In genomic region chr19:18291590-18292459, GRCh38 we compare ENCODE assay signal across 9 cellular contexts. TPM values are rescaled to one million over a fixed set of nuclear protein-coding genes. Genes with fewer than 3 reads are reported as not detected.
A peak's percentile ranks its signal among the peaks of the same experiment; 100 is the strongest.
DNase-seq lines count a peak whose midpoint lies in the region; ATAC-seq, FAIRE-seq and TF ChIP-seq lines count a peak whose summit lies in the region.
"Had no signal": no experiment of that assay in that cellular context is flagged by ENCODE, and none has a peak within 500 bp of the region (broad histone marks: within the 10 kb centered on the region; RNA-seq: fewer than 3 reads in every experiment).

No MANE protein-coding gene starts in this region.

- H3K4me1 Mint-ChIP-seq in CD14-positive monocyte (peaks cover 40% of the 10 kb centered on the region), immature natural killer cell (peaks cover 47 to 60% of the 10 kb centered on the region in 2 donors)

- H2AFZ ChIP-seq in Karpas-422 (ENCODE audit: low read length), result peak overlapping the region; percentile 67
- H2AFZ ChIP-seq in mammary epithelial cell (ENCODE audit: low read depth, low read length), result peak overlapping the region; percentile 97

- H3K27ac ChIP-seq in Karpas-422 (ENCODE audit: low read length) (no peak overlapping the region), VCaP (peak overlapping the region; percentile 96), mammary epithelial cell (ENCODE audit: insufficient read depth, low read depth, low read length) (peak overlapping the region; percentile 25), skin epidermis (peak overlapping the region; percentile 73 to 100 (median 96))

- in situ Hi-C loops in mammary epithelial cell (cut with MboI; ENCODE audit: low sequenced_read_pairs in 2 of 2), result no loop called here

- no CpG with 5 or more reads among the region's 75 CpGs for WGBS in mammary epithelial cell (ENCODE audit: low coverage, missing lambda C conversion rate)

- H3K9me3 Mint-ChIP-seq in CD14-positive monocyte (peaks cover 0 to 2% (median 0%) of the 10 kb centered on the region in 7 donors), immature natural killer cell (no peaks in the 10 kb centered on the region)

- FAIRE-seq in GM19239 (lab: Jason Lieb, UNC), result peak; percentile 95
- FAIRE-seq: TTC549 had no signal

- H3K4me3 ChIP-seq in Karpas-422 (ENCODE audit: low read length), result peak overlapping the region; percentile 69
- H3K4me3 ChIP-seq in mammary epithelial cell (replicated peaks in 1 of 3; ENCODE audit: insufficient read depth in 1 of 3, low read depth in 2 of 3, low read length in 3 of 3), result peak overlapping the region; percentile 38 to 53 (median 45)
- peak overlapping the region; percentile 41 to 63 (median 49) for H3K4me3 ChIP-seq in skin epidermis

- intact Hi-C loops in CD14-positive monocyte (cut with micrococcal nuclease) (loop anchor here (1.0 kb wide), 2 partner anchors 9 to 10 kb away; no protein-coding TSS in a partner anchor), mammary epithelial cell (cut with micrococcal nuclease) (loop anchor here (1.0 kb wide), 1 partner anchor 11 kb away; the partner anchor contains the start of gene JUND)

- H3K4me3 Mint-ChIP-seq in CD14-positive monocyte, result peak overlapping the region; percentile 87 to 92
- H3K4me3 Mint-ChIP-seq in immature natural killer cell, result peak overlapping the region; percentile 80 to 87 (median 84)

- BruUV-seq in mammary epithelial cell (replicated peaks; lab: Mats Ljungman, UMichigan), result no TSS peak

- no peak for ATAC-seq in GM21381 (IDR thresholded peaks at IDR 0.05; ENCODE audit: unreplicated experiment)

- H3K9me2 ChIP-seq in Karpas-422 (replicated peaks; ENCODE audit: insufficient read depth, low read length), result no peaks in the 10 kb centered on the region

- H3K9ac ChIP-seq in Karpas-422 (ENCODE audit: low read length) (peak overlapping the region; percentile 78), mammary epithelial cell (ENCODE audit: insufficient read depth, low read length) (peak overlapping the region; percentile 60)

- H3K36me3 Mint-ChIP-seq in CD14-positive monocyte (peaks cover 2 to 6% of the 10 kb centered on the region in 2 donors), immature natural killer cell (no peaks in the 10 kb centered on the region)

- no peaks in the 10 kb centered on the region for H4K20me1 ChIP-seq in Karpas-422 (ENCODE audit: insufficient read depth, low read depth, low read length)
- no peaks in the 10 kb centered on the region for H4K20me1 ChIP-seq in mammary epithelial cell (ENCODE audit: insufficient read depth, low read length)

- H3K27me3 ChIP-seq in Karpas-422 (ENCODE audit: low read length) (no peaks in the 10 kb centered on the region), mammary epithelial cell (ENCODE audit: insufficient read depth, low read length) (no peaks in the 10 kb centered on the region)

- CTCF ChIA-PET in mammary epithelial cell (lab: Charles Lee; ENCODE audit: low non-redundant PET), result no interaction called here

- H3K4me2 ChIP-seq in Karpas-422 (ENCODE audit: low read depth, low read length, poor library complexity, severe bottlenecking) (peak overlapping the region; percentile 79), mammary epithelial cell (ENCODE audit: insufficient read depth, low read depth, low read length) (peak overlapping the region; percentile 93)

- H3K4me1 ChIP-seq in Karpas-422 (ENCODE audit: low read length) (peaks cover 31% of the 10 kb centered on the region), mammary epithelial cell (ENCODE audit: insufficient read depth, low read length) (peaks cover 18% of the 10 kb centered on the region)

- no peaks in the 10 kb centered on the region for H3K9me3 ChIP-seq in Karpas-422 (ENCODE audit: low read length)
- H3K9me3 ChIP-seq in mammary epithelial cell (replicated peaks; ENCODE audit: insufficient read depth, low read length), result no peaks in the 10 kb centered on the region

- H3K27me3 Mint-ChIP-seq in CD14-positive monocyte (ENCODE audit: low read depth in 3 of 3) (peaks cover 0 to 2% (median 0%) of the 10 kb centered on the region in 3 donors), immature natural killer cell (ENCODE audit: low read depth in 3 of 3) (peaks cover 22 to 29% (median 29%) of the 10 kb centered on the region in 3 donors)

- H3K27ac Mint-ChIP-seq in CD14-positive monocyte, result peak overlapping the region; percentile 97 to 100 (median 99)
- peak overlapping the region; percentile 93 to 99 (median 98) for H3K27ac Mint-ChIP-seq in immature natural killer cell

- no peaks in the 10 kb centered on the region for H3K36me3 ChIP-seq in Karpas-422 (ENCODE audit: insufficient read depth, low read length)
- H3K36me3 ChIP-seq in mammary epithelial cell (ENCODE audit: insufficient read depth, low read length), result no peaks in the 10 kb centered on the region

- dilution Hi-C loops in mammary epithelial cell (cut with HindIII; ENCODE audit: low sequenced_read_pairs), result no loop called here

- H3K79me2 ChIP-seq in Karpas-422 (ENCODE audit: low read length) (no peaks in the 10 kb centered on the region), mammary epithelial cell (ENCODE audit: insufficient read depth, low read length) (no peaks in the 10 kb centered on the region)

- peak; percentile 92 for DNase-seq in CD14-positive monocyte (ENCODE audit: low spot score)
- peak; percentile 79 for DNase-seq in GM19239 (ENCODE audit: insufficient read length, low spot score)
- DNase-seq in Karpas-422, result peak; percentile 79
- DNase-seq in mammary epithelial cell, result peak; percentile 41
- DNase-seq in immature natural killer cell, result peak; percentile 86 to 89 (median 89)

- TF ChIP-seq CTCF in CD14-positive monocyte (IDR thresholded peaks at IDR 0.05) (no peak), VCaP (conservative IDR thresholded peaks at IDR 0.05) (no peak), mammary epithelial cell (conservative IDR thresholded peaks at IDR 0.05 in 1 of 2, IDR thresholded peaks at IDR 0.05 in 1 of 2; ENCODE audit: extremely low read depth in 1 of 2, insufficient read depth in 1 of 2, low read depth in 1 of 2, low read length in 2 of 2) (no peak)

RNA-seq across cellular contexts. Expression of gene JUND, which starts 10.4 kb away (rescaled TPM):
- polyA plus RNA-seq in CD14-positive monocyte (10 to 100 TPM; 22.5 to 86.9 TPM), mammary epithelial cell (30.0 TPM), immature natural killer cell (10 to 100 TPM; 15.0 to 71.8 (median 54.7) TPM)
- 69.5 and 274 TPM in 2 replicates for total RNA-seq in Karpas-422 (2014; rRNA removed; shearing (Covaris generic); ENCODE audit: low replicate concordance)
- 10 to 100 TPM; 59.6 to 74.0 TPM for total RNA-seq in mammary epithelial cell
- 4.4 TPM for polyA minus RNA-seq in mammary epithelial cell

RNA-seq across cellular contexts. Expression of gene IQCN, which starts 17.6 kb away (rescaled TPM):
- not detected for polyA plus RNA-seq in CD14-positive monocyte
- total RNA-seq in Karpas-422 (2014; rRNA removed; shearing (Covaris generic); ENCODE audit: low replicate concordance), result 0.37 and 0.87 TPM in 2 replicates
- total RNA-seq in mammary epithelial cell, result under 1 TPM; 0.19 to 0.50 TPM
- 0.03 TPM for polyA plus RNA-seq in mammary epithelial cell
- not detected for polyA minus RNA-seq in mammary epithelial cell
- under 1 TPM in 1 of 3 donors, not detected in 2; 0.15 TPM for polyA plus RNA-seq in immature natural killer cell

RNA-seq across cellular contexts. Expression of gene LSM4, which starts 31.1 kb away (rescaled TPM):
- polyA plus RNA-seq in CD14-positive monocyte (100 to 1,000 TPM in 1 of 2 donors, 10 to 100 TPM in 1; 97.0 to 143 TPM), mammary epithelial cell (215 TPM), immature natural killer cell (100 to 1,000 TPM; 128 to 189 (median 178) TPM)
- total RNA-seq in Karpas-422 (2014; rRNA removed; shearing (Covaris generic); ENCODE audit: low replicate concordance), result 198 and 359 TPM in 2 replicates
- total RNA-seq in mammary epithelial cell, result 100 to 1,000 TPM; 127 to 182 TPM
- polyA minus RNA-seq in mammary epithelial cell, result 63.3 TPM

RNA-seq across cellular contexts. Expression of gene PGPEP1, which starts 48.6 kb away (rescaled TPM):
- polyA plus RNA-seq in CD14-positive monocyte (10 to 100 TPM; 10.3 TPM), mammary epithelial cell (4.5 TPM), immature natural killer cell (10 to 100 TPM in 2 of 3 donors, 1 to 10 TPM in 1; 8.2 to 20.6 (median 17.5) TPM)
- total RNA-seq in Karpas-422 (2014; rRNA removed; shearing (Covaris generic); ENCODE audit: low replicate concordance), result 10.7 and 13.6 TPM in 2 replicates
- 10 to 100 TPM; 16.3 to 18.7 TPM for total RNA-seq in mammary epithelial cell
- polyA minus RNA-seq in mammary epithelial cell, result 7.3 TPM

Comparison
In these comparisons a context has a peak if more than half of its experiments do, and no peak if none do; other contexts are left out.
1. DNase-seq: peak in every context shown above with its lines; median percentile 92 in CD14-positive monocyte; 89 in immature natural killer cell; 79 in GM19239; 79 in Karpas-422; 41 in mammary epithelial cell.